8 cellular contexts compared by ENCODE assay signal in genomic region chr7:22445140-22445722, GRCh38. TPM values are rescaled to one million over a fixed set of nuclear protein-coding genes. Genes with fewer than 3 reads are reported as not detected.
DNase-seq lines count a peak whose midpoint lies in the region; ATAC-seq and TF ChIP-seq lines count a peak whose summit lies in the region.

No MANE protein-coding gene starts in this region.

- H4K20me1 ChIP-seq in SK-N-SH (ENCODE audit: insufficient read depth), result no peaks in the 10 kb centered on the region

- no peaks in the 10 kb centered on the region for H3K9me3 Mint-ChIP-seq in chondrocyte (ENCODE audit: low read depth)

- H3K27me3 Mint-ChIP-seq in chondrocyte (ENCODE audit: low read depth), result no peaks in the 10 kb centered on the region

- H3K79me2 ChIP-seq in SK-N-SH (ENCODE audit: insufficient read depth), result no peaks in the 10 kb centered on the region; the same call in 1 of the 2 replicates

- no peak overlapping the region for H3K4me3 ChIP-seq in SK-N-SH (ENCODE audit: low read depth in 2 of 2, low read length in 1 of 2)
- no peak overlapping the region for H3K4me3 ChIP-seq in mucosa of rectum (ENCODE audit: low read length in 2 of 2)

- DNase-seq in SK-N-SH (no peak), M059J (ENCODE audit: low read depth) (peak; percentile 9), chondrocyte (ENCODE audit: low spot score) (peak; percentile 88), RKO (ENCODE audit: low spot score) (no peak)
- no peak for DNase-seq in activated CD8-positive, alpha-beta memory T cell treated with anti-CD3 and anti-CD28 coated beads, Interleukin-2, amount 50 U/mL, for 4 hours

- H3K9me2 ChIP-seq in SK-N-SH, result no peaks in the 10 kb centered on the region

- H3K36me3 ChIP-seq in SK-N-SH (replicated peaks in 1 of 2; ENCODE audit: control insufficient read depth in 1 of 2, insufficient read depth in 2 of 2, low read length in 1 of 2), result peaks cover 0 to 12% of the 10 kb centered on the region in 2 experiments
- H3K36me3 ChIP-seq in mucosa of rectum (ENCODE audit: control insufficient read depth in 2 of 2, insufficient read depth in 2 of 2, low read length in 2 of 2), result no peaks in the 10 kb centered on the region

- H3K27ac ChIP-seq in SK-N-SH (ENCODE audit: low read depth in 2 of 2, low read length in 1 of 2) (no peak overlapping the region; a peak in 1 of 4 replicates), mucosa of rectum (ENCODE audit: low read depth in 2 of 2, low read length in 2 of 2) (peak overlapping the region; percentile 35 to 63)

- no peak for TF ChIP-seq EP300 in SK-N-SH (IDR thresholded peaks at IDR 0.05; ENCODE audit: borderline replicate concordance in 1 of 2, low read depth in 1 of 2, low read length in 1 of 2)

- H3K4me1 ChIP-seq in SK-N-SH (ENCODE audit: control insufficient read depth in 1 of 2, insufficient read depth in 2 of 2, low read depth in 1 of 2, low read length in 1 of 2), result no peaks in the 10 kb centered on the region; a peak in 1 of 4 replicates
- H3K4me1 ChIP-seq in mucosa of rectum (ENCODE audit: control insufficient read depth in 2 of 2, insufficient read depth in 2 of 2, low read length in 2 of 2), result peaks cover 21 to 38% of the 10 kb centered on the region in 2 donors

- H3K4me2 ChIP-seq in SK-N-SH, result no peak overlapping the region

- TF ChIP-seq RAD21 in SK-N-SH (IDR thresholded peaks at IDR 0.05; ENCODE audit: low read length), result no peak

- H3K27me3 ChIP-seq in SK-N-SH (ENCODE audit: insufficient read depth) (no peaks in the 10 kb centered on the region), mucosa of rectum (ENCODE audit: control insufficient read depth in 2 of 2, insufficient read depth in 2 of 2, low read length in 2 of 2) (no peaks in the 10 kb centered on the region)

- H3K9ac ChIP-seq in SK-N-SH (no peak overlapping the region), mucosa of rectum (ENCODE audit: low read depth in 1 of 2, low read length in 2 of 2) (peak overlapping the region in 1 of 2 donors; percentile 45)

- POLR2A ChIA-PET in SK-N-SH (lab: Yijun Ruan, JAX), result no interaction called here

- H3K36me3 Mint-ChIP-seq in chondrocyte (ENCODE audit: low read depth), result no peaks in the 10 kb centered on the region

- peak; percentile 35 for ATAC-seq in SK-N-SH treated with all-trans-retinoic acid at 6 μM for 48 hours
- no peak for ATAC-seq in GM18858 (IDR thresholded peaks at IDR 0.05; ENCODE audit: unreplicated experiment)

- H3K4me3 Mint-ChIP-seq in chondrocyte (ENCODE audit: unreplicated experiment), result peak overlapping the region; percentile 8

- peak overlapping the region; percentile 77 for H3K27ac Mint-ChIP-seq in chondrocyte (ENCODE audit: unreplicated experiment)

- H3K9me3 ChIP-seq in SK-N-SH (no peaks in the 10 kb centered on the region), mucosa of rectum (ENCODE audit: control insufficient read depth in 2 of 2, low read length in 2 of 2) (no peaks in the 10 kb centered on the region)

- H3K4me1 Mint-ChIP-seq in chondrocyte (ENCODE audit: low read depth), result peaks cover 33% of the 10 kb centered on the region

- CTCF ChIA-PET in SK-N-SH (lab: Yijun Ruan, JAX), result interaction anchor here (0.9 kb wide), 1 partner anchor 15 kb away, joined by 3 read pairs; no protein-coding TSS in a partner anchor

- peaks cover 3% of the 10 kb centered on the region for H3F3A ChIP-seq in SK-N-SH (replicated peaks; ENCODE audit: insufficient read depth)

- TF ChIP-seq CTCF in SK-N-SH (IDR thresholded peaks at IDR 0.05) (no peak), chondrocyte (IDR thresholded peaks at IDR 0.05) (no peak)

- WGBS in SK-N-SH (ENCODE audit: low lambda C conversion rate), result 79% methylated on average over 13 of the region's 14 CpGs

- no peak overlapping the region for H2AFZ ChIP-seq in SK-N-SH (ENCODE audit: low read depth)

TF ChIP-seq in SK-N-SH treated with all-trans-retinoic acid at 6 μM for 48 hours, 23 proteins besides CTCF, POLR2A, EP300 and RAD21:
- TF ChIP-seq ZFP30 (CRISPR knock-in tag; IDR thresholded peaks at IDR 0.05), result no peak
- TF ChIP-seq OSR1 (CRISPR knock-in tag; IDR thresholded peaks at IDR 0.05), result no peak
- TF ChIP-seq SNAI2 (CRISPR knock-in tag; IDR thresholded peaks at IDR 0.05), result no peak
- TF ChIP-seq ZC3H10 (CRISPR knock-in tag; IDR thresholded peaks at IDR 0.05), result no peak
- no peak for TF ChIP-seq ZNF70 (CRISPR knock-in tag; IDR thresholded peaks at IDR 0.05)
- no peak for TF ChIP-seq TSHZ2 (CRISPR knock-in tag; IDR thresholded peaks at IDR 0.05)
- no peak for TF ChIP-seq RARB (CRISPR knock-in tag; IDR thresholded peaks at IDR 0.05)
- TF ChIP-seq ZNF565 (CRISPR knock-in tag; conservative IDR thresholded peaks at IDR 0.05; ENCODE audit: low read depth), result no peak
- no peak for TF ChIP-seq ISL1 (CRISPR knock-in tag; IDR thresholded peaks at IDR 0.05)

TF ChIP-seq in SK-N-SH, 30 proteins besides CTCF, POLR2A, EP300 and RAD21:
- TF ChIP-seq EZH2phosphoT487 (IDR thresholded peaks at IDR 0.05; ENCODE audit: borderline replicate concordance, low read depth) (no peak), PBX3 (IDR thresholded peaks at IDR 0.05) (no peak), FOXM1 (IDR thresholded peaks at IDR 0.05; ENCODE audit: low read depth) (no peak), GABPA (IDR thresholded peaks at IDR 0.05; ENCODE audit: low read depth) (no peak), RFX5 (IDR thresholded peaks at IDR 0.05; ENCODE audit: low read length) (no peak)

RNA-seq across cellular contexts. Expression of gene STEAP1B, which starts 54.8 kb away (rescaled TPM):
- polyA plus RNA-seq in SK-N-SH (2012; rRNA removed), result 14.7 and 16.6 TPM in 2 replicates
- polyA plus RNA-seq in SK-N-SH (2012; cell fraction: cytosol; rRNA removed), result 20.5 and 21.4 TPM in 2 replicates
- polyA plus RNA-seq in SK-N-SH (2012; cell fraction: nucleus; rRNA removed), result 5.5 and 9.3 TPM in 2 replicates
- 1.2 and 3.1 TPM in 2 replicates for total RNA-seq in M059J (2014; rRNA removed; shearing (Covaris generic))
- total RNA-seq in chondrocyte, result 1.5 to 5.1 TPM (median 4.2 TPM) in 3 replicates

Comparison
In these comparisons a context has a peak if more than half of its experiments do, and no peak if none do; other contexts are left out.
1. DNase-seq: peak in M059J (single experiment) and chondrocyte (single experiment); none in SK-N-SH (single experiment), activated CD8-positive, alpha-beta memory T cell treated with anti-CD3 and anti-CD28 coated beads, Interleukin-2, amount 50 U/mL, for 4 hours (single experiment) and RKO (single experiment).
2. H3K27ac ChIP-seq: peak in mucosa of rectum (2 of 2); none in SK-N-SH (0 of 2).